35 cellular contexts compared by ENCODE assay signal in genomic region chr6:1570848-1571247, GRCh38.
"Had no signal": no experiment of that assay in that cellular context is flagged by ENCODE, and none has a peak within 500 bp of the region (broad histone marks: within the 10 kb centered on the region; RNA-seq: fewer than 3 reads in every experiment).

No MANE protein-coding gene starts in this region.

- DNase-seq: Kasumi-1, MG63, MM.1S, MV-4-11, NCI-H1048, NCI-H1092, NCI-H1092 treated with DMSO at 0.1 percent for 48 hours, NCI-H1105, NCI-H1105 treated with DMSO at 0.1 percent for 48 hours, NCI-H1417, NCI-H1417 treated with DMSO at 0.1 percent for 48 hours, NCI-H1436, NCI-H1436 treated with DMSO at 0.1 percent for 48 hours, NCI-H146, NCI-H1694, NCI-H1694 treated with DMSO at 0.1 percent for 48 hours, NCI-H187, NCI-H187 treated with DMSO at 0.1 percent for 48 hours, NCI-H1930, NCI-H2029, NCI-H2029 treated with DMSO at 0.1 percent for 48 hours, NCI-H2081, NCI-H2081 treated with DMSO at 0.1 percent for 48 hours, NCI-H2107, NCI-H2171, NCI-H2171 treated with DMSO at 0.1 percent for 48 hours, NCI-H2227 treated with DMSO at 0.1 percent for 48 hours, NCI-H226, NCI-H345, NCI-H446, NCI-H446 treated with DMSO at 0.1 percent for 48 hours, NCI-H510A, NCI-H510A treated with DMSO at 0.1 percent for 48 hours, NCI-H524, NCI-H524 treated with DMSO at 0.1 percent for 48 hours had no signal

- H3K36me3 ChIP-seq: MG63 had no signal

- H3K27me3 ChIP-seq: MG63 had no signal

- H3K4me3 ChIP-seq: MG63 had no signal
